Comparison of ENCODE assay signal across 17 cellular contexts in genomic region chr4:186024637-186025320, GRCh38. TPM values are rescaled to one million over a fixed set of nuclear protein-coding genes. Genes with fewer than 3 reads are reported as not detected.
DNase-seq lines count a peak whose midpoint lies in the region; ATAC-seq and TF ChIP-seq lines count a peak whose summit lies in the region.
"Had no signal": no experiment of that assay in that cellular context is flagged by ENCODE, and none has a peak within 500 bp of the region (broad histone marks: within the 10 kb centered on the region; RNA-seq: fewer than 3 reads in every experiment).

No MANE protein-coding gene starts in this region.

- no peak overlapping the region for H4K5ac ChIP-seq in mesendoderm (ENCODE audit: low read length)

- no peak for DNase-seq in WTC11 (ENCODE audit: low spot score)
- peak in 41 of 42 donors; percentile 28 to 91 (median 69) for DNase-seq in head of caudate nucleus
- DNase-seq in putamen (ENCODE audit: low spot score): peak; percentile 85
- no peak for DNase-seq in tibial artery
- no peak for DNase-seq in mesendoderm
- DNase-seq in stimulated activated CD4-positive, alpha-beta T cell treated with anti-CD3 and anti-CD28 coated beads, Interleukin-4, amount 100 ng/mL, for 4 hours: no peak
- DNase-seq in activated CD8-positive, alpha-beta memory T cell treated with anti-CD3 and anti-CD28 coated beads for 24 hours: no peak
- DNase-seq in activated naive CD4-positive, alpha-beta T cell (lab: John Stamatoyannopoulos, UW): no peak
- DNase-seq: ACHN, DMS 273 treated with DMSO at 0.1 percent for 48 hours, NCI-H1092 treated with DMSO at 0.1 percent for 48 hours, NCI-H146, NCI-H2081, NCI-H446 treated with DMSO at 0.1 percent for 48 hours had no signal

- no peaks in the 10 kb centered on the region for H3K9me3 ChIP-seq in tibial artery

- no peak overlapping the region for H3K4ac ChIP-seq in mesendoderm (ENCODE audit: low read depth, low read length)

- POLR2A ChIA-PET in WTC11 (lab: Charles Lee): no interaction called here

- no peak overlapping the region for H2BK5ac ChIP-seq in mesendoderm (ENCODE audit: low read length)

- peaks cover 25% of the 10 kb centered on the region for H3K36me3 Mint-ChIP-seq in WTC11
- H3K36me3 Mint-ChIP-seq: CD14-positive monocyte had no signal

- peaks cover 15% of the 10 kb centered on the region for H3K9me3 Mint-ChIP-seq in WTC11

- no peak overlapping the region for H3K18ac ChIP-seq in mesendoderm (ENCODE audit: low read length)

- intact Hi-C loops in head of caudate nucleus (cut with DNase I): no loop called here
- intact Hi-C loops in tibial artery (cut with DNase I; ENCODE audit: low total_unique reads): loop anchor here (5.0 kb wide), 3 partner anchors 252 to 822 kb away; partner anchors contain the start of gene CFAP97

- H4K8ac ChIP-seq in mesendoderm (ENCODE audit: low read depth, low read length): no peak overlapping the region

- H3K27me3 Mint-ChIP-seq in WTC11 (ENCODE audit: low read depth): peaks cover 6% of the 10 kb centered on the region

- no peak overlapping the region for H3K4me3 Mint-ChIP-seq in WTC11
- H3K4me3 Mint-ChIP-seq: CD14-positive monocyte had no signal

- H3K27me3 ChIP-seq in tibial artery (no peaks in the 10 kb centered on the region), mesendoderm (ENCODE audit: insufficient read depth, low read length, poor library complexity) (no peaks in the 10 kb centered on the region)

- H3K36me3 ChIP-seq in tibial artery (no peaks in the 10 kb centered on the region), mesendoderm (ENCODE audit: control insufficient read depth, insufficient read depth, low read length) (no peaks in the 10 kb centered on the region)
- H3K36me3 ChIP-seq: HAP-1 had no signal

- H3K27ac Mint-ChIP-seq in WTC11: 0 out of 2 replicates have a peak overlapping the region, but pooled peaks have one; percentile 41
- H3K27ac Mint-ChIP-seq: CD14-positive monocyte had no signal

- H3K4me2 ChIP-seq in mesendoderm (ENCODE audit: low read length): no peak overlapping the region

- no peak overlapping the region for H2BK120ac ChIP-seq in mesendoderm (ENCODE audit: low read depth, low read length)

- H3K4me1 ChIP-seq in tibial artery (peaks cover 0 to 61% (median 31%) of the 10 kb centered on the region in 4 donors), mesendoderm (ENCODE audit: control insufficient read depth, low read depth, low read length) (no peaks in the 10 kb centered on the region)

- H3K79me1 ChIP-seq in mesendoderm (ENCODE audit: low read length): no peaks in the 10 kb centered on the region

- no peak for TF ChIP-seq CTCF in WTC11 (IDR thresholded peaks at IDR 0.05)
- no peak for TF ChIP-seq CTCF in tibial artery (IDR thresholded peaks at IDR 0.05)

- no peak for ATAC-seq in WTC11
- ATAC-seq: Right ventricle myocardium inferior had no signal

- H2AK5ac ChIP-seq in mesendoderm (ENCODE audit: low read length): no peak overlapping the region

- H3K4me3 ChIP-seq in tibial artery (no peak overlapping the region), mesendoderm (ENCODE audit: low read length) (no peak overlapping the region)
- H3K4me3 ChIP-seq: HAP-1 had no signal

- CTCF ChIA-PET in WTC11 (lab: Charles Lee): interaction anchor here (0.7 to 2.4 kb wide), 2 partner anchors 13 to 113 kb away, joined by 3 to 15 read pairs; no protein-coding TSS in a partner anchor

- peaks cover 41% of the 10 kb centered on the region for H3K4me1 Mint-ChIP-seq in WTC11
- H3K4me1 Mint-ChIP-seq: CD14-positive monocyte had no signal

- no peak overlapping the region for H3K56ac ChIP-seq in mesendoderm (ENCODE audit: low read length)

- no peaks in the 10 kb centered on the region for H3K79me2 ChIP-seq in mesendoderm (ENCODE audit: control insufficient read depth, insufficient read depth, low read length)

- WGBS in mesendoderm (ENCODE audit: extremely low coverage, insufficient coverage, low lambda C conversion rate): no CpG with 5 or more reads among the region's 15 CpGs

- H3K23ac ChIP-seq in mesendoderm (ENCODE audit: low read length): no peak overlapping the region

- peak overlapping the region; percentile 73 to 83 for H3K27ac ChIP-seq in tibial artery
- no peak overlapping the region for H3K27ac ChIP-seq in mesendoderm (ENCODE audit: low read depth, low read length)

- H2BK15ac ChIP-seq in mesendoderm (replicated peaks; ENCODE audit: low read depth): no peak overlapping the region

- H3K9ac ChIP-seq in mesendoderm (ENCODE audit: low read length): no peak overlapping the region

TF ChIP-seq in WTC11, 78 proteins besides CTCF, POLR2A, EP300 and RAD21:
- no peak for TF ChIP-seq ATF3 (CRISPR knock-in tag; conservative IDR thresholded peaks at IDR 0.05)
- no peak for TF ChIP-seq ATF1 (CRISPR knock-in tag; IDR thresholded peaks at IDR 0.05)

RNA-seq across cellular contexts. Expression of gene TLR3, which starts 44.2 kb away (rescaled TPM):
- total RNA-seq in WTC11 (2021): 1.4 to 1.8 TPM (median 1.5 TPM) in 3 replicates
- 0.63 TPM for polyA plus RNA-seq in mesendoderm (2013, experiment 1 of 2)
- 0.59 TPM for polyA plus RNA-seq in mesendoderm (2013, experiment 2 of 2)

Comparison
In these comparisons a context has a peak if more than half of its experiments do, and no peak if none do; other contexts are left out.
1. DNase-seq: peak in head of caudate nucleus (41 of 42) and putamen (single experiment); none in WTC11 (single experiment), tibial artery (0 of 2), mesendoderm (single experiment), stimulated activated CD4-positive, alpha-beta T cell treated with anti-CD3 and anti-CD28 coated beads, Interleukin-4, amount 100 ng/mL, for 4 hours (0 of 2), activated CD8-positive, alpha-beta memory T cell treated with anti-CD3 and anti-CD28 coated beads for 24 hours (single experiment) and activated naive CD4-positive, alpha-beta T cell (0 of 4).